ENCODE assay signal across 23 cellular contexts in the genomic region with DNA sequence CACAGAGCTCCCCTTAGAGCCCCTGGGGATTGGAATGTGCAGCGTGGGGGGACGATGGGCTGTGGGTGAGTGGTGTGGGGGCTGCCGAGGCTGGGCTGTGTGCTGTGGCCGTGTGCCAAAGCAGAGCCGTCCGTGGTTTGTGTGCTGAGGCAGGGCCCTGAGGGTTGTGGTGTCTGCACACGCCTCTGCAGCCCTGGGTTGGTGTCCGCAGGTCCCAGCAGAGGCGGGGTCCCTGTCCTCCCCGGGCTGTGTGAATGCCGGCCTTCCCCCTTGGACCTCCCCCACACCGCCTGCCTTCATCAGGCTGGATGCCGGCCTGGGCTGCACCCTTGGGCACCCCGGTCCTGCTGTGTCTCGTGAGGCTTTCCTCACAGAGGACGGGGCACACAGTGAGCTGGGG.
"Had no signal": no experiment of that assay in that cellular context is flagged by ENCODE, and none has a peak within 500 bp of the region (broad histone marks: within the 10 kb centered on the region; RNA-seq: fewer than 3 reads in every experiment).

No MANE protein-coding gene starts in this region.

- FAIRE-seq: colon, islet of Langerhans had no signal

- H3K9me3 ChIP-seq: gastrocnemius medialis, heart right ventricle, ovary, spleen, testis, tibial nerve, upper lobe of right lung, vagina had no signal

- H3K27ac ChIP-seq: gastrocnemius medialis, heart right ventricle, ovary, spleen, testis, upper lobe of right lung, vagina had no signal

- H3K27me3 Mint-ChIP-seq: naive B cell; progenitor cell of endocrine pancreas; stimulated activated naive B cell treated with anti-CD40 and anti-IgM and Interleukin-4, amounts not matched to agents 10 μg/mL and 1 μg/mL and 100 μg/mL, for 72 hours; stimulated activated naive CD8-positive, alpha-beta T cell treated with anti-CD3 and anti-CD28 coated beads, Interleukin-15, amount 100 ng/mL, for 72 hours had no signal

- ATAC-seq: gastrocnemius medialis; heart right ventricle; sciatic nerve; stimulated activated naive B cell treated with anti-CD40 and anti-IgM and Interleukin-4, amounts not matched to agents 10 μg/mL and 1 μg/mL and 100 μg/mL, for 72 hours; stimulated activated naive CD8-positive, alpha-beta T cell treated with anti-CD3 and anti-CD28 coated beads, Interleukin-15, amount 100 ng/mL, for 72 hours; upper lobe of right lung had no signal

- H3K27ac Mint-ChIP-seq: progenitor cell of endocrine pancreas had no signal

- H3K36me3 Mint-ChIP-seq: naive B cell had no signal

- H3K27me3 ChIP-seq: gastrocnemius medialis, heart right ventricle, ovary, spleen, testis, tibial nerve, upper lobe of right lung, vagina had no signal

- DNase-seq: dermis blood vessel endothelial cell; effector CD4-positive, alpha-beta T cell; gastrocnemius medialis; heart right ventricle; hypothalamus; kidney glomerular epithelial cell; mesendoderm; naive B cell; ovary; spleen; stimulated activated CD4-positive, alpha-beta T cell treated with anti-CD3 and anti-CD28 coated beads, Interleukin-15, amount 100 ng/mL, for 24 hours; stimulated activated CD4-positive, alpha-beta T cell treated with anti-CD3 and anti-CD28 coated beads, Interleukin-1b, Interleukin-23, amount 100 ng/mL, for 48 hours; stimulated activated CD4-positive, alpha-beta T cell treated with anti-CD3 and anti-CD28 coated beads, Interleukin-4, amount 100 ng/mL, for 24 hours; stimulated activated naive B cell treated with anti-CD40 and anti-IgM and Interleukin-4, amounts not matched to agents 10 μg/mL and 1 μg/mL and 100 μg/mL, for 72 hours; stimulated activated naive CD8-positive, alpha-beta T cell treated with anti-CD3 and anti-CD28 coated beads, Interleukin-15, amount 100 ng/mL, for 72 hours; testis; upper lobe of right lung had no signal

- H3K4me3 ChIP-seq: gastrocnemius medialis, heart right ventricle, ovary, spleen, testis, tibial nerve, upper lobe of right lung, vagina had no signal

- H3K4me3 Mint-ChIP-seq: stimulated activated naive B cell treated with anti-CD40 and anti-IgM and Interleukin-4, amounts not matched to agents 10 μg/mL and 1 μg/mL and 100 μg/mL, for 72 hours; stimulated activated naive CD8-positive, alpha-beta T cell treated with anti-CD3 and anti-CD28 coated beads, Interleukin-15, amount 100 ng/mL, for 72 hours had no signal

- H3K36me3 ChIP-seq: ovary had no signal

- H3K9me3 Mint-ChIP-seq: naive B cell; stimulated activated naive CD8-positive, alpha-beta T cell treated with anti-CD3 and anti-CD28 coated beads, Interleukin-15, amount 100 ng/mL, for 72 hours had no signal
